In the genomic region with DNA sequence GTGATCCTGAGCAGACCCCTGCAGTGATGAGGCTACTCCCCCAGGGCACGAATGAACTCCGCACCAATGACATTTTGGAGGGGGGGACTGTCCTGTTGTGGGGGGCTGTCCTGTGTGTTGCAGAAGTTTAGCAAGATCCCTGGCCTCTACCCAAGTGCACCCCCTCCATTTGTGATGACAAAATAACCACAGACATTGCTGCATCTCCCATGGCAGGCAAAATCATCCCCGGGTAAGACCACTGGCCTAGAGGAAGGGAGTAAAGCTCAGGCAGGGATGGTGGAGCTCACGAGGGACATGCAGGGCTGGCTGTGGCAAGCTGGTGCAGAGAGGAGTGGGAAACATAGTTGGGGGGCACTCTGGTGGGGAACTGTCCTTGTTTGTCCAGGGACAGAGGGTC, we compare ENCODE assay signal across 1 cellular context.
TF ChIP-seq lines count a peak whose summit lies in the region.

No MANE protein-coding gene starts in this region.

TF ChIP-seq in H1, 55 proteins besides CTCF, POLR2A, EP300 and RAD21:
- TF ChIP-seq KDM1A (IDR thresholded peaks at IDR 0.05; ENCODE audit: borderline replicate concordance, low read length) (no peak), BACH1 (IDR thresholded peaks at IDR 0.05; ENCODE audit: low read length) (no peak), BRCA1 (IDR thresholded peaks at IDR 0.05; ENCODE audit: low read depth, low read length) (no peak)
- TF ChIP-seq, protein P1, sequence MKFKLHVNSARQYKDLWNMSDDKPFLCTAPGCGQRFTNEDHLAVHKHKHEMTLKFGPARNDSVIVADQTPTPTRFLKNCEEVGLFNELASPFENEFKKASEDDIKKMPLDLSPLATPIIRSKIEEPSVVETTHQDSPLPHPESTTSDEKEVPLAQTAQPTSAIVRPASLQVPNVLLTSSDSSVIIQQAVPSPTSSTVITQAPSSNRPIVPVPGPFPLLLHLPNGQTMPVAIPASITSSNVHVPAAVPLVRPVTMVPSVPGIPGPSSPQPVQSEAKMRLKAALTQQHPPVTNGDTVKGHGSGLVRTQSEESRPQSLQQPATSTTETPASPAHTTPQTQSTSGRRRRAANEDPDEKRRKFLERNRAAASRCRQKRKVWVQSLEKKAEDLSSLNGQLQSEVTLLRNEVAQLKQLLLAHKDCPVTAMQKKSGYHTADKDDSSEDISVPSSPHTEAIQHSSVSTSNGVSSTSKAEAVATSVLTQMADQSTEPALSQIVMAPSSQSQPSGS (IDR thresholded peaks at IDR 0.05; ENCODE audit: low read length): no peak
